ENCODE assay signal across 13 cellular contexts in genomic region chr1:162213281-162213909, GRCh38.
A peak's percentile ranks its signal among the peaks of the same experiment; 100 is the strongest.
DNase-seq lines count a peak whose midpoint lies in the region; ATAC-seq and TF ChIP-seq lines count a peak whose summit lies in the region.
"Had no signal": no experiment of that assay in that cellular context is flagged by ENCODE, and none has a peak within 500 bp of the region (broad histone marks: within the 10 kb centered on the region; RNA-seq: fewer than 3 reads in every experiment).

No MANE protein-coding gene starts in this region.

- no peaks in the 10 kb centered on the region for H3K4me1 Mint-ChIP-seq in natural killer cell
- H3K4me1 Mint-ChIP-seq: naive thymus-derived CD8-positive, alpha-beta T cell had no signal

- H2AK5ac ChIP-seq in mesendoderm (ENCODE audit: low read length) = no peak overlapping the region

- H3K27me3 ChIP-seq in MM.1S (replicated peaks; ENCODE audit: insufficient read depth, low read length) = no peaks in the 10 kb centered on the region
- no peaks in the 10 kb centered on the region for H3K27me3 ChIP-seq in mesendoderm (ENCODE audit: insufficient read depth, low read length, poor library complexity)

- H3K79me1 ChIP-seq in mesendoderm (ENCODE audit: low read length) = peaks cover 9% of the 10 kb centered on the region

- H4K20me1 ChIP-seq in MM.1S (ENCODE audit: insufficient read depth, low read length) = no peaks in the 10 kb centered on the region

- H4K8ac ChIP-seq in mesendoderm (ENCODE audit: low read depth, low read length) = no peak overlapping the region

- DNase-seq in AG10803 (ENCODE audit: low read depth) = peak; percentile 23
- DNase-seq in SW480 (ENCODE audit: low spot score) = peak; percentile 31
- DNase-seq in globus pallidus (ENCODE audit: low spot score) = peak; percentile 74
- DNase-seq in omental fat pad (ENCODE audit: low spot score) = no peak
- DNase-seq in MM.1S = no peak
- no peak for DNase-seq in natural killer cell
- DNase-seq in mesendoderm = no peak
- no peak for DNase-seq in 8988T
- DNase-seq: AML-193; effector memory CD4-positive, alpha-beta T cell; naive thymus-derived CD8-positive, alpha-beta T cell; RPMI8226 had no signal

- ATAC-seq in omental fat pad (ENCODE audit: low FRiP score) = peak; percentile 63
- no peak for ATAC-seq in natural killer cell
- ATAC-seq: naive thymus-derived CD8-positive, alpha-beta T cell had no signal

- no peak overlapping the region for H3K27ac ChIP-seq in MM.1S (ENCODE audit: low read length)
- no peak overlapping the region for H3K27ac ChIP-seq in mesendoderm (ENCODE audit: low read depth, low read length)
- H3K27ac ChIP-seq: KMS-11 had no signal

- H3K4me1 ChIP-seq in MM.1S (ENCODE audit: low read length) (no peaks in the 10 kb centered on the region), mesendoderm (ENCODE audit: control insufficient read depth, low read depth, low read length) (peaks cover 4% of the 10 kb centered on the region)

- H3K9me3 Mint-ChIP-seq in natural killer cell = no peaks in the 10 kb centered on the region
- H3K9me3 Mint-ChIP-seq: naive thymus-derived CD8-positive, alpha-beta T cell had no signal

- no peaks in the 10 kb centered on the region for H3K9me2 ChIP-seq in MM.1S (replicated peaks; ENCODE audit: insufficient read depth, low read length)

- no peak overlapping the region for H4K5ac ChIP-seq in mesendoderm (ENCODE audit: low read length)

- no CpG with 5 or more reads among the region's 7 CpGs for WGBS in mesendoderm (ENCODE audit: extremely low coverage, insufficient coverage, low lambda C conversion rate)

- H3F3A ChIP-seq in MM.1S (ENCODE audit: insufficient read depth, low read length) = no peaks in the 10 kb centered on the region

- H3K23ac ChIP-seq in mesendoderm (ENCODE audit: low read length) = no peak overlapping the region

- no peaks in the 10 kb centered on the region for H3K9me3 ChIP-seq in MM.1S (replicated peaks; ENCODE audit: insufficient read depth, low read length)

- H3K4me3 ChIP-seq in AG10803 (ENCODE audit: low read length) (no peak overlapping the region), MM.1S (ENCODE audit: low read length) (no peak overlapping the region), mesendoderm (ENCODE audit: low read length) (no peak overlapping the region)

- H2BK120ac ChIP-seq in mesendoderm (ENCODE audit: low read depth, low read length) = no peak overlapping the region

- peaks cover 22 to 30% of the 10 kb centered on the region in 2 donors for H3K27me3 Mint-ChIP-seq in natural killer cell (ENCODE audit: low read depth in 2 of 2)

- H3K79me2 ChIP-seq in MM.1S (ENCODE audit: low read length) = no peaks in the 10 kb centered on the region
- H3K79me2 ChIP-seq in mesendoderm (ENCODE audit: control insufficient read depth, insufficient read depth, low read length) = peaks cover 2% of the 10 kb centered on the region

- no peak overlapping the region for H3K27ac Mint-ChIP-seq in natural killer cell
- H3K27ac Mint-ChIP-seq: naive thymus-derived CD8-positive, alpha-beta T cell had no signal

- no peak overlapping the region for H2BK15ac ChIP-seq in mesendoderm (replicated peaks; ENCODE audit: low read depth)

- H3K56ac ChIP-seq in mesendoderm (ENCODE audit: low read length) = no peak overlapping the region

- H3K4ac ChIP-seq in mesendoderm (ENCODE audit: low read depth, low read length) = no peak overlapping the region

- H3K18ac ChIP-seq in mesendoderm (ENCODE audit: low read length) = no peak overlapping the region

- no peak overlapping the region for H3K4me3 Mint-ChIP-seq in natural killer cell
- H3K4me3 Mint-ChIP-seq: naive thymus-derived CD8-positive, alpha-beta T cell had no signal

- H3K9ac ChIP-seq in MM.1S (ENCODE audit: low read length) = no peak overlapping the region
- H3K9ac ChIP-seq in mesendoderm (ENCODE audit: low read length) = no peak overlapping the region
- H3K9ac ChIP-seq: KMS-11 had no signal

- H3K36me3 Mint-ChIP-seq in natural killer cell = no peaks in the 10 kb centered on the region
- H3K36me3 Mint-ChIP-seq: naive thymus-derived CD8-positive, alpha-beta T cell had no signal

- no peak overlapping the region for H2BK5ac ChIP-seq in mesendoderm (ENCODE audit: low read length)

- intact Hi-C loops in natural killer cell (cut with micrococcal nuclease) = no loop called here

- H2AFZ ChIP-seq in MM.1S (ENCODE audit: low read length) = no peak overlapping the region

- H3K36me3 ChIP-seq in MM.1S (replicated peaks; ENCODE audit: insufficient read depth, low read length) = no peaks in the 10 kb centered on the region
- no peaks in the 10 kb centered on the region for H3K36me3 ChIP-seq in mesendoderm (ENCODE audit: control insufficient read depth, insufficient read depth, low read length)

- H3K4me2 ChIP-seq in MM.1S (ENCODE audit: low read depth, low read length) (no peak overlapping the region), mesendoderm (ENCODE audit: low read length) (no peak overlapping the region)
- H3K4me2 ChIP-seq: KMS-11 had no signal

- no peak for TF ChIP-seq CTCF in AG10803 (conservative IDR thresholded peaks at IDR 0.05; ENCODE audit: low read length)
- TF ChIP-seq CTCF in omental fat pad (IDR thresholded peaks at IDR 0.05) = no peak
- no peak for TF ChIP-seq CTCF in MM.1S (IDR thresholded peaks at IDR 0.05; ENCODE audit: low read length)
- TF ChIP-seq CTCF in natural killer cell (IDR thresholded peaks at IDR 0.05) = no peak

Comparison
In these comparisons a context has a peak if more than half of its experiments do, and no peak if none do; other contexts are left out.
1. DNase-seq: peak in AG10803 (single experiment), SW480 (single experiment) and globus pallidus (single experiment); none in omental fat pad (single experiment), MM.1S (single experiment), natural killer cell (single experiment), mesendoderm (single experiment) and 8988T (single experiment).